Comparison of ENCODE assay signal across 12 cellular contexts in genomic region chr11:71947498-71947897, GRCh38. TPM values are rescaled to one million over a fixed set of nuclear protein-coding genes. Genes with fewer than 3 reads are reported as not detected.
DNase-seq lines count a peak whose midpoint lies in the region; ATAC-seq and TF ChIP-seq lines count a peak whose summit lies in the region.
"Had no signal": no experiment of that assay in that cellular context is flagged by ENCODE, and none has a peak within 500 bp of the region (broad histone marks: within the 10 kb centered on the region; RNA-seq: fewer than 3 reads in every experiment).

No MANE protein-coding gene starts in this region.

- no peak for TF ChIP-seq CTCF in activated CD8-positive, alpha-beta T cell treated with anti-CD3 and anti-CD28 coated beads for 36 hours (IDR thresholded peaks at IDR 0.05)

- H3K9me3 Mint-ChIP-seq in activated CD8-positive, alpha-beta T cell treated with anti-CD3 and anti-CD28 coated beads for 36 hours, result no peaks in the 10 kb centered on the region
- H3K9me3 Mint-ChIP-seq in activated CD8-positive, alpha-beta T cell treated with anti-CD3 and anti-CD28 coated beads, Interleukin-2, amount 10 ng/mL, durations not matched to agents 7 days and 5 days (ENCODE audit: insufficient read depth), result no peaks in the 10 kb centered on the region
- H3K9me3 Mint-ChIP-seq in stimulated activated effector memory CD8-positive, alpha-beta T cell treated with anti-CD3 and anti-CD28 coated beads, Interleukin-12 subunit alpha, Interleukin-12 subunit beta, amount 100 ng/mL, for 72 hours, result no peaks in the 10 kb centered on the region

- no peaks in the 10 kb centered on the region for H3K27me3 Mint-ChIP-seq in activated CD8-positive, alpha-beta T cell treated with anti-CD3 and anti-CD28 coated beads for 36 hours
- H3K27me3 Mint-ChIP-seq in activated CD8-positive, alpha-beta T cell treated with anti-CD3 and anti-CD28 coated beads, Interleukin-2, amount 10 ng/mL, durations not matched to agents 7 days and 5 days (ENCODE audit: low read depth), result no peaks in the 10 kb centered on the region

- peak overlapping the region; percentile 68 for H3K27ac Mint-ChIP-seq in activated CD8-positive, alpha-beta T cell treated with anti-CD3 and anti-CD28 coated beads for 36 hours
- no peak overlapping the region for H3K27ac Mint-ChIP-seq in activated CD8-positive, alpha-beta T cell treated with anti-CD3 and anti-CD28 coated beads, Interleukin-2, amount 10 ng/mL, durations not matched to agents 7 days and 5 days
- H3K27ac Mint-ChIP-seq in stimulated activated effector memory CD8-positive, alpha-beta T cell treated with anti-CD3 and anti-CD28 coated beads, Interleukin-12 subunit alpha, Interleukin-12 subunit beta, amount 100 ng/mL, for 72 hours, result peak overlapping the region; percentile 6

- H3K36me3 Mint-ChIP-seq in activated CD8-positive, alpha-beta T cell treated with anti-CD3 and anti-CD28 coated beads for 36 hours (ENCODE audit: low read depth), result peaks cover 2% of the 10 kb centered on the region
- H3K36me3 Mint-ChIP-seq in activated CD8-positive, alpha-beta T cell treated with anti-CD3 and anti-CD28 coated beads, Interleukin-2, amount 10 ng/mL, durations not matched to agents 7 days and 5 days (ENCODE audit: low read depth), result no peaks in the 10 kb centered on the region
- H3K36me3 Mint-ChIP-seq in stimulated activated effector memory CD8-positive, alpha-beta T cell treated with anti-CD3 and anti-CD28 coated beads, Interleukin-12 subunit alpha, Interleukin-12 subunit beta, amount 100 ng/mL, for 72 hours, result peaks cover 49% of the 10 kb centered on the region

- POLR2A ChIA-PET in activated CD8-positive, alpha-beta T cell treated with anti-CD3 and anti-CD28 coated beads for 36 hours (lab: Charles Lee), result interaction anchor here (0.6 to 1.8 kb wide), 2 partner anchors 9 to 18 kb away, joined by 3 to 5 read pairs; partner anchors contain the start of gene RNF121
- POLR2A ChIA-PET in activated CD8-positive, alpha-beta T cell treated with anti-CD3 and anti-CD28 coated beads, Interleukin-2, amount 10 ng/mL, durations not matched to agents 7 days and 5 days (lab: Charles Lee), result no interaction called here

- no peak for TF ChIP-seq POLR2A in erythroblast (IDR thresholded peaks at IDR 0.05; ENCODE audit: low read length)

- ATAC-seq in activated CD8-positive, alpha-beta T cell treated with anti-CD3 and anti-CD28 coated beads for 36 hours, result no peak
- ATAC-seq in activated CD8-positive, alpha-beta T cell treated with anti-CD3 and anti-CD28 coated beads, Interleukin-2, amount 10 ng/mL, durations not matched to agents 7 days and 5 days, result no peak
- ATAC-seq in stimulated activated effector memory CD8-positive, alpha-beta T cell treated with anti-CD3 and anti-CD28 coated beads, Interleukin-12 subunit alpha, Interleukin-12 subunit beta, amount 100 ng/mL, for 72 hours, result no peak
- no peak for ATAC-seq in GM21360 (IDR thresholded peaks at IDR 0.05; ENCODE audit: unreplicated experiment)

- CTCF ChIA-PET in activated CD8-positive, alpha-beta T cell treated with anti-CD3 and anti-CD28 coated beads for 36 hours (lab: Charles Lee), result no interaction called here
- CTCF ChIA-PET in activated CD8-positive, alpha-beta T cell treated with anti-CD3 and anti-CD28 coated beads, Interleukin-2, amount 10 ng/mL, durations not matched to agents 7 days and 5 days (lab: Charles Lee), result no interaction called here

- no peak overlapping the region for H3K4me3 Mint-ChIP-seq in activated CD8-positive, alpha-beta T cell treated with anti-CD3 and anti-CD28 coated beads for 36 hours
- no peak overlapping the region for H3K4me3 Mint-ChIP-seq in activated CD8-positive, alpha-beta T cell treated with anti-CD3 and anti-CD28 coated beads, Interleukin-2, amount 10 ng/mL, durations not matched to agents 7 days and 5 days
- no peak overlapping the region for H3K4me3 Mint-ChIP-seq in stimulated activated effector memory CD8-positive, alpha-beta T cell treated with anti-CD3 and anti-CD28 coated beads, Interleukin-12 subunit alpha, Interleukin-12 subunit beta, amount 100 ng/mL, for 72 hours

- DNase-seq in activated CD8-positive, alpha-beta T cell treated with anti-CD3 and anti-CD28 coated beads for 36 hours, result no peak
- DNase-seq in activated CD8-positive, alpha-beta T cell treated with anti-CD3 and anti-CD28 coated beads, Interleukin-2, amount 10 ng/mL, durations not matched to agents 7 days and 5 days, result no peak
- peak; percentile 45 for DNase-seq in SW480 (ENCODE audit: low spot score)
- DNase-seq in erythroblast (lab: John Stamatoyannopoulos, UW), result peak; percentile 65 to 76
- no peak for DNase-seq in stimulated activated effector memory CD8-positive, alpha-beta T cell treated with anti-CD3 and anti-CD28 coated beads, Interleukin-12 subunit alpha, Interleukin-12 subunit beta, amount 100 ng/mL, for 72 hours (ENCODE audit: low spot score in 2 of 2)
- no peak for DNase-seq in activated CD4-positive, CD25-positive, alpha-beta regulatory T cell (lab: John Stamatoyannopoulos, UW)
- no peak for DNase-seq in cortex of kidney (lab: John Stamatoyannopoulos, UW)
- DNase-seq: amygdala, MG63, NCI-H2171, SK-N-SH had no signal

- intact Hi-C loops in activated CD8-positive, alpha-beta T cell treated with anti-CD3 and anti-CD28 coated beads for 36 hours (cut with micrococcal nuclease), result no loop called here

- peaks cover 14% of the 10 kb centered on the region for H3K4me1 Mint-ChIP-seq in activated CD8-positive, alpha-beta T cell treated with anti-CD3 and anti-CD28 coated beads for 36 hours (ENCODE audit: low read depth)
- H3K4me1 Mint-ChIP-seq in activated CD8-positive, alpha-beta T cell treated with anti-CD3 and anti-CD28 coated beads, Interleukin-2, amount 10 ng/mL, durations not matched to agents 7 days and 5 days (ENCODE audit: low read depth), result no peaks in the 10 kb centered on the region
- H3K4me1 Mint-ChIP-seq in stimulated activated effector memory CD8-positive, alpha-beta T cell treated with anti-CD3 and anti-CD28 coated beads, Interleukin-12 subunit alpha, Interleukin-12 subunit beta, amount 100 ng/mL, for 72 hours, result peaks cover 35% of the 10 kb centered on the region

RNA-seq across cellular contexts. Expression of gene RNF121, which starts 18.7 kb away (rescaled TPM):
- total RNA-seq in activated CD8-positive, alpha-beta T cell treated with anti-CD3 and anti-CD28 coated beads for 36 hours, result 10 to 100 TPM; 23.7 to 28.1 TPM
- 10 to 100 TPM; 24.8 to 29.9 TPM for total RNA-seq in activated CD8-positive, alpha-beta T cell treated with anti-CD3 and anti-CD28 coated beads, Interleukin-2, amount 10 ng/mL, durations not matched to agents 7 days and 5 days

RNA-seq across cellular contexts. Expression of gene XNDC1N, which starts 19.1 kb away (rescaled TPM):
- 10 to 100 TPM; 15.8 to 16.0 TPM for total RNA-seq in activated CD8-positive, alpha-beta T cell treated with anti-CD3 and anti-CD28 coated beads for 36 hours
- total RNA-seq in activated CD8-positive, alpha-beta T cell treated with anti-CD3 and anti-CD28 coated beads, Interleukin-2, amount 10 ng/mL, durations not matched to agents 7 days and 5 days, result 10 to 100 TPM; 19.1 to 21.2 TPM

RNA-seq across cellular contexts. Expression of gene IL18BP, which starts 51.2 kb away (rescaled TPM):
- total RNA-seq in activated CD8-positive, alpha-beta T cell treated with anti-CD3 and anti-CD28 coated beads for 36 hours, result 1 to 10 TPM; 7.8 to 8.2 TPM
- total RNA-seq in activated CD8-positive, alpha-beta T cell treated with anti-CD3 and anti-CD28 coated beads, Interleukin-2, amount 10 ng/mL, durations not matched to agents 7 days and 5 days, result 10 to 100 TPM; 15.9 to 16.2 TPM

Comparison
In these comparisons a context has a peak if more than half of its experiments do, and no peak if none do; other contexts are left out.
1. DNase-seq: peak in SW480 (single experiment) and erythroblast (2 of 2); none in activated CD8-positive, alpha-beta T cell treated with anti-CD3 and anti-CD28 coated beads for 36 hours (single experiment), activated CD8-positive, alpha-beta T cell treated with anti-CD3 and anti-CD28 coated beads, Interleukin-2, amount 10 ng/mL, durations not matched to agents 7 days and 5 days (single experiment), stimulated activated effector memory CD8-positive, alpha-beta T cell treated with anti-CD3 and anti-CD28 coated beads, Interleukin-12 subunit alpha, Interleukin-12 subunit beta, amount 100 ng/mL, for 72 hours (0 of 2), activated CD4-positive, CD25-positive, alpha-beta regulatory T cell (0 of 4) and cortex of kidney (single experiment).